ENCODE assay signal across 1 cellular context in the genomic region with DNA sequence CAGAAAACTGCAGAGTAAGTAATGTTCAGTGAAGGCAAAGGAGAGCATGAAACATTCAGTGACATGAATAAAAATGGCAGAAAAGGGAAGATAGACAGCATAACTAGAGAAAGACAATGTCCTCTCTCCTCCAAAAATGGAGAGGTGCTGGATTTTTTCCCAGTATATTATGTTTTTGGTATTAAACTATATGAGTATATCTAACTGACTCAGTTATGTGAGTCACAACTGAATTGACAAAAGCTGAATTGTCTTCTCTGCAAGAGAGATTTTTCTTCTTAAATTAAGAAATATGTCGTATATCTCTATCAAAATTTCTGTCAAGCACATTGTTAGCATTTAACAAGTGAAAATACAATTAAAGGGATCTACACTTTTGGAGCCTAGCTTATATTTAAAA.
TF ChIP-seq lines count a peak whose summit lies in the region.

No MANE protein-coding gene starts in this region.

TF ChIP-seq in SK-N-SH, 30 proteins besides CTCF, POLR2A, EP300 and RAD21 (continued from another document):
- TF ChIP-seq, protein P1, sequence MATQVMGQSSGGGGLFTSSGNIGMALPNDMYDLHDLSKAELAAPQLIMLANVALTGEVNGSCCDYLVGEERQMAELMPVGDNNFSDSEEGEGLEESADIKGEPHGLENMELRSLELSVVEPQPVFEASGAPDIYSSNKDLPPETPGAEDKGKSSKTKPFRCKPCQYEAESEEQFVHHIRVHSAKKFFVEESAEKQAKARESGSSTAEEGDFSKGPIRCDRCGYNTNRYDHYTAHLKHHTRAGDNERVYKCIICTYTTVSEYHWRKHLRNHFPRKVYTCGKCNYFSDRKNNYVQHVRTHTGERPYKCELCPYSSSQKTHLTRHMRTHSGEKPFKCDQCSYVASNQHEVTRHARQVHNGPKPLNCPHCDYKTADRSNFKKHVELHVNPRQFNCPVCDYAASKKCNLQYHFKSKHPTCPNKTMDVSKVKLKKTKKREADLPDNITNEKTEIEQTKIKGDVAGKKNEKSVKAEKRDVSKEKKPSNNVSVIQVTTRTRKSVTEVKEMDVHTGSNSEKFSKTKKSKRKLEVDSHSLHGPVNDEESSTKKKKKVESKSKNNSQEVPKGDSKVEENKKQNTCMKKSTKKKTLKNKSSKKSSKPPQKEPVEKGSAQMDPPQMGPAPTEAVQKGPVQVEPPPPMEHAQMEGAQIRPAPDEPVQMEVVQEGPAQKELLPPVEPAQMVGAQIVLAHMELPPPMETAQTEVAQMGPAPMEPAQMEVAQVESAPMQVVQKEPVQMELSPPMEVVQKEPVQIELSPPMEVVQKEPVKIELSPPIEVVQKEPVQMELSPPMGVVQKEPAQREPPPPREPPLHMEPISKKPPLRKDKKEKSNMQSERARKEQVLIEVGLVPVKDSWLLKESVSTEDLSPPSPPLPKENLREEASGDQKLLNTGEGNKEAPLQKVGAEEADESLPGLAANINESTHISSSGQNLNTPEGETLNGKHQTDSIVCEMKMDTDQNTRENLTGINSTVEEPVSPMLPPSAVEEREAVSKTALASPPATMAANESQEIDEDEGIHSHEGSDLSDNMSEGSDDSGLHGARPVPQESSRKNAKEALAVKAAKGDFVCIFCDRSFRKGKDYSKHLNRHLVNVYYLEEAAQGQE (IDR thresholded peaks at IDR 0.05; ENCODE audit: low read depth, low read length), result no peak
- TF ChIP-seq TCF12 (IDR thresholded peaks at IDR 0.05), result no peak
- TF ChIP-seq, protein P2, sequence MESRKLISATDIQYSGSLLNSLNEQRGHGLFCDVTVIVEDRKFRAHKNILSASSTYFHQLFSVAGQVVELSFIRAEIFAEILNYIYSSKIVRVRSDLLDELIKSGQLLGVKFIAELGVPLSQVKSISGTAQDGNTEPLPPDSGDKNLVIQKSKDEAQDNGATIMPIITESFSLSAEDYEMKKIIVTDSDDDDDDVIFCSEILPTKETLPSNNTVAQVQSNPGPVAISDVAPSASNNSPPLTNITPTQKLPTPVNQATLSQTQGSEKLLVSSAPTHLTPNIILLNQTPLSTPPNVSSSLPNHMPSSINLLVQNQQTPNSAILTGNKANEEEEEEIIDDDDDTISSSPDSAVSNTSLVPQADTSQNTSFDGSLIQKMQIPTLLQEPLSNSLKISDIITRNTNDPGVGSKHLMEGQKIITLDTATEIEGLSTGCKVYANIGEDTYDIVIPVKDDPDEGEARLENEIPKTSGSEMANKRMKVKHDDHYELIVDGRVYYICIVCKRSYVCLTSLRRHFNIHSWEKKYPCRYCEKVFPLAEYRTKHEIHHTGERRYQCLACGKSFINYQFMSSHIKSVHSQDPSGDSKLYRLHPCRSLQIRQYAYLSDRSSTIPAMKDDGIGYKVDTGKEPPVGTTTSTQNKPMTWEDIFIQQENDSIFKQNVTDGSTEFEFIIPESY (IDR thresholded peaks at IDR 0.05; ENCODE audit: borderline replicate concordance, low read depth), result no peak
